In genomic region chr7:49645296-49645695, GRCh38 we compare ENCODE assay signal across 38 cellular contexts.
"Had no signal": no experiment of that assay in that cellular context is flagged by ENCODE, and none has a peak within 500 bp of the region (broad histone marks: within the 10 kb centered on the region; RNA-seq: fewer than 3 reads in every experiment).

No MANE protein-coding gene starts in this region.

- DNase-seq: activated CD4-positive, alpha-beta memory T cell treated with anti-CD3 and anti-CD28 coated beads, Interleukin-2, amount 10 ng/mL, durations not matched to agents 7 days and 5 days; activated CD4-positive, alpha-beta T cell treated with anti-CD3 and anti-CD28 coated beads for 1 hour; activated CD4-positive, alpha-beta T cell treated with anti-CD3 and anti-CD28 coated beads for 36 hours; activated CD4-positive, alpha-beta T cell treated with anti-CD3 and anti-CD28 coated beads for 48 hours; activated CD4-positive, alpha-beta T cell treated with anti-CD3 and anti-CD28 coated beads, Interleukin-2, amount 10 ng/mL, durations not matched to agents 7 days and 5 days; activated CD4-positive, alpha-beta T cell treated with anti-CD3 and anti-CD28 coated beads, Interleukin-2, amount 50 U/mL, for 48 hours; activated CD4-positive, CD25-positive, alpha-beta regulatory T cell; activated CD8-positive, alpha-beta memory T cell treated with anti-CD3 and anti-CD28 coated beads for 24 hours; activated CD8-positive, alpha-beta memory T cell treated with anti-CD3 and anti-CD28 coated beads, Interleukin-2, amount 10 ng/mL, durations not matched to agents 7 days and 5 days; activated CD8-positive, alpha-beta memory T cell treated with anti-CD3 and anti-CD28 coated beads, Interleukin-2, amount 50 U/mL, for 48 hours; activated CD8-positive, alpha-beta T cell treated with anti-CD3 and anti-CD28 coated beads, Interleukin-2, amount 10 ng/mL, durations not matched to agents 7 days and 5 days; activated effector memory CD4-positive, alpha-beta T cell treated with Interleukin-2 at 50 U/mL for 16 hours; activated gamma-delta T cell; activated naive CD4-positive, alpha-beta T cell treated with anti-CD3 and anti-CD28 coated beads, Interleukin-2, amount 10 ng/mL, durations not matched to agents 7 days and 5 days; activated naive CD4-positive, alpha-beta T cell treated with Interleukin-2 at 50 U/mL for 16 hours; activated naive CD8-positive, alpha-beta T cell treated with anti-CD3 and anti-CD28 coated beads, Interleukin-2, amount 10 ng/mL, durations not matched to agents 7 days and 5 days; activated naive CD8-positive, alpha-beta T cell treated with anti-CD3 and anti-CD28 coated beads, Interleukin-2, amount 50 U/mL, for 24 hours; activated T-cell treated with anti-CD3 and anti-CD28 coated beads, Interleukin-2, amount 50 U/mL, for 24 hours; activated T-cell treated with anti-CD3 and anti-CD28 coated beads, Interleukin-2, amount 50 U/mL, for 48 hours; amygdala; anterior cingulate cortex; caudate nucleus; cerebellar nuclear complex; T-helper 2 cell; T-helper 9 cell had no signal

- H3K9me3 Mint-ChIP-seq: activated CD4-positive, alpha-beta T cell treated with anti-CD3 and anti-CD28 coated beads, Interleukin-2, amount 10 ng/mL, durations not matched to agents 7 days and 5 days; activated naive CD4-positive, alpha-beta T cell treated with anti-CD3 and anti-CD28 coated beads, Interleukin-2, amount 10 ng/mL, durations not matched to agents 7 days and 5 days; activated naive CD8-positive, alpha-beta T cell treated with anti-CD3 and anti-CD28 coated beads, Interleukin-2, amount 10 ng/mL, durations not matched to agents 7 days and 5 days had no signal

- FAIRE-seq: bronchial epithelial cell, TTC549 had no signal

- H3K4me3 Mint-ChIP-seq: activated CD4-positive, alpha-beta memory T cell treated with anti-CD3 and anti-CD28 coated beads, Interleukin-2, amount 10 ng/mL, durations not matched to agents 7 days and 5 days; activated CD4-positive, alpha-beta T cell treated with anti-CD3 and anti-CD28 coated beads for 36 hours; activated CD4-positive, alpha-beta T cell treated with anti-CD3 and anti-CD28 coated beads, Interleukin-2, amount 10 ng/mL, durations not matched to agents 7 days and 5 days; activated CD8-positive, alpha-beta memory T cell treated with anti-CD3 and anti-CD28 coated beads, Interleukin-2, amount 10 ng/mL, durations not matched to agents 7 days and 5 days; activated CD8-positive, alpha-beta T cell treated with anti-CD3 and anti-CD28 coated beads, Interleukin-2, amount 10 ng/mL, durations not matched to agents 7 days and 5 days; activated naive CD4-positive, alpha-beta T cell treated with anti-CD3 and anti-CD28 coated beads, Interleukin-2, amount 10 ng/mL, durations not matched to agents 7 days and 5 days; activated naive CD4-positive, alpha-beta T cell treated with anti-CD3 and anti-CD28 coated beads, Interleukin-2, amount 50 U/mL, for 24 hours; activated naive CD8-positive, alpha-beta T cell; activated naive CD8-positive, alpha-beta T cell treated with anti-CD3 and anti-CD28 coated beads, Interleukin-2, amount 10 ng/mL, durations not matched to agents 7 days and 5 days; activated naive CD8-positive, alpha-beta T cell treated with anti-CD3 and anti-CD28 coated beads, Interleukin-2, amount 50 U/mL, for 24 hours; activated T-cell treated with anti-CD3 and anti-CD28 coated beads, Interleukin-2, amount 50 U/mL, for 24 hours; brain; central memory CD8-positive, alpha-beta T cell; T-helper 1 cell treated with Interleukin-12 subunit alpha and Interleukin-12 subunit beta and Interleukin-4 antibody, amounts not matched to agents 30 μg/mL and 1 μg/mL, for 36 hours; T-helper 2 cell treated with Interferon-gamma antibody and Interleukin-4, amounts not matched to agents 5 μg/mL and 100 μg/mL, for 36 hours had no signal

- H3K27ac Mint-ChIP-seq: activated CD4-positive, alpha-beta memory T cell treated with anti-CD3 and anti-CD28 coated beads, Interleukin-2, amount 10 ng/mL, durations not matched to agents 7 days and 5 days; activated CD4-positive, alpha-beta T cell treated with anti-CD3 and anti-CD28 coated beads for 36 hours; activated CD4-positive, alpha-beta T cell treated with anti-CD3 and anti-CD28 coated beads, Interleukin-2, amount 10 ng/mL, durations not matched to agents 7 days and 5 days; activated CD8-positive, alpha-beta memory T cell treated with anti-CD3 and anti-CD28 coated beads, Interleukin-2, amount 10 ng/mL, durations not matched to agents 7 days and 5 days; activated CD8-positive, alpha-beta T cell treated with anti-CD3 and anti-CD28 coated beads, Interleukin-2, amount 10 ng/mL, durations not matched to agents 7 days and 5 days; activated naive CD4-positive, alpha-beta T cell treated with anti-CD3 and anti-CD28 coated beads, Interleukin-2, amount 10 ng/mL, durations not matched to agents 7 days and 5 days; activated naive CD4-positive, alpha-beta T cell treated with anti-CD3 and anti-CD28 coated beads, Interleukin-2, amount 50 U/mL, for 24 hours; activated naive CD8-positive, alpha-beta T cell; activated naive CD8-positive, alpha-beta T cell treated with anti-CD3 and anti-CD28 coated beads, Interleukin-2, amount 10 ng/mL, durations not matched to agents 7 days and 5 days; activated naive CD8-positive, alpha-beta T cell treated with anti-CD3 and anti-CD28 coated beads, Interleukin-2, amount 50 U/mL, for 24 hours; activated T-cell treated with anti-CD3 and anti-CD28 coated beads, Interleukin-2, amount 50 U/mL, for 24 hours; activated T-helper 2 cell treated with anti-CD3 and anti-CD28 coated beads, Interferon-gamma antibody, Interleukin-2, Interleukin-4, amounts not matched to agents 10 μg/mL and 5 μg/mL and 100 μg/mL, durations not matched to agents 14 hours and 24 hours and 36 hours; brain; T-helper 1 cell treated with Interleukin-12 subunit alpha and Interleukin-12 subunit beta and Interleukin-4 antibody, amounts not matched to agents 30 μg/mL and 1 μg/mL, for 36 hours; T-helper 2 cell treated with Interferon-gamma antibody and Interleukin-4, amounts not matched to agents 5 μg/mL and 100 μg/mL, for 36 hours had no signal

- H3K36me3 Mint-ChIP-seq: activated CD8-positive, alpha-beta memory T cell treated with anti-CD3 and anti-CD28 coated beads, Interleukin-2, amount 10 ng/mL, durations not matched to agents 7 days and 5 days; activated naive CD4-positive, alpha-beta T cell treated with anti-CD3 and anti-CD28 coated beads, Interleukin-2, amount 10 ng/mL, durations not matched to agents 7 days and 5 days; activated naive CD4-positive, alpha-beta T cell treated with anti-CD3 and anti-CD28 coated beads, Interleukin-2, amount 50 U/mL, for 24 hours; activated naive CD8-positive, alpha-beta T cell; activated naive CD8-positive, alpha-beta T cell treated with anti-CD3 and anti-CD28 coated beads, Interleukin-2, amount 10 ng/mL, durations not matched to agents 7 days and 5 days; brain had no signal

- ATAC-seq: activated CD4-positive, alpha-beta T cell treated with anti-CD3 and anti-CD28 coated beads for 36 hours; activated CD4-positive, CD25-positive, alpha-beta regulatory T cell treated with anti-CD3 and anti-CD28 coated beads, Interleukin-2, amount 50 U/mL, for 24 hours; activated CD8-positive, alpha-beta memory T cell treated with anti-CD3 and anti-CD28 coated beads, Interleukin-2, amount 10 ng/mL, durations not matched to agents 7 days and 5 days; activated CD8-positive, alpha-beta T cell treated with anti-CD3 and anti-CD28 coated beads, Interleukin-2, amount 10 ng/mL, durations not matched to agents 7 days and 5 days; activated naive CD8-positive, alpha-beta T cell treated with anti-CD3 and anti-CD28 coated beads, Interleukin-2, amount 50 U/mL, for 24 hours had no signal

- H3K27me3 ChIP-seq: ascending aorta, cardiac muscle cell had no signal

- H3K27ac ChIP-seq: ascending aorta, cardiac muscle cell, VCaP had no signal

- H3K36me3 ChIP-seq: ascending aorta, cardiac muscle cell had no signal

- H3K9me3 ChIP-seq: ascending aorta had no signal

- H3K4me1 ChIP-seq: ascending aorta had no signal

- H3K4me1 Mint-ChIP-seq: activated CD4-positive, alpha-beta memory T cell treated with anti-CD3 and anti-CD28 coated beads, Interleukin-2, amount 10 ng/mL, durations not matched to agents 7 days and 5 days; activated CD4-positive, alpha-beta T cell treated with anti-CD3 and anti-CD28 coated beads for 36 hours; activated CD4-positive, alpha-beta T cell treated with anti-CD3 and anti-CD28 coated beads, Interleukin-2, amount 10 ng/mL, durations not matched to agents 7 days and 5 days; activated CD8-positive, alpha-beta memory T cell treated with anti-CD3 and anti-CD28 coated beads, Interleukin-2, amount 10 ng/mL, durations not matched to agents 7 days and 5 days; activated naive CD4-positive, alpha-beta T cell treated with anti-CD3 and anti-CD28 coated beads, Interleukin-2, amount 10 ng/mL, durations not matched to agents 7 days and 5 days; activated naive CD4-positive, alpha-beta T cell treated with anti-CD3 and anti-CD28 coated beads, Interleukin-2, amount 50 U/mL, for 24 hours; activated naive CD8-positive, alpha-beta T cell treated with anti-CD3 and anti-CD28 coated beads, Interleukin-2, amount 10 ng/mL, durations not matched to agents 7 days and 5 days; activated naive CD8-positive, alpha-beta T cell treated with anti-CD3 and anti-CD28 coated beads, Interleukin-2, amount 50 U/mL, for 24 hours; central memory CD8-positive, alpha-beta T cell had no signal

- H3K4me3 ChIP-seq: ascending aorta, cardiac muscle cell had no signal

- H3K27me3 Mint-ChIP-seq: activated CD4-positive, alpha-beta memory T cell treated with anti-CD3 and anti-CD28 coated beads, Interleukin-2, amount 10 ng/mL, durations not matched to agents 7 days and 5 days; activated CD4-positive, alpha-beta T cell treated with anti-CD3 and anti-CD28 coated beads for 36 hours; activated CD4-positive, alpha-beta T cell treated with anti-CD3 and anti-CD28 coated beads, Interleukin-2, amount 10 ng/mL, durations not matched to agents 7 days and 5 days; activated CD8-positive, alpha-beta memory T cell treated with anti-CD3 and anti-CD28 coated beads, Interleukin-2, amount 10 ng/mL, durations not matched to agents 7 days and 5 days; activated naive CD4-positive, alpha-beta T cell treated with anti-CD3 and anti-CD28 coated beads, Interleukin-2, amount 10 ng/mL, durations not matched to agents 7 days and 5 days; activated naive CD4-positive, alpha-beta T cell treated with anti-CD3 and anti-CD28 coated beads, Interleukin-2, amount 50 U/mL, for 24 hours; activated naive CD8-positive, alpha-beta T cell treated with anti-CD3 and anti-CD28 coated beads, Interleukin-2, amount 10 ng/mL, durations not matched to agents 7 days and 5 days; activated naive CD8-positive, alpha-beta T cell treated with anti-CD3 and anti-CD28 coated beads, Interleukin-2, amount 50 U/mL, for 24 hours; activated T-cell treated with anti-CD3 and anti-CD28 coated beads, Interleukin-2, amount 50 U/mL, for 24 hours; central memory CD8-positive, alpha-beta T cell had no signal
